Comparison of ENCODE assay signal across 8 cellular contexts in genomic region chr2:32010670-32011565, GRCh38. TPM values are rescaled to one million over a fixed set of nuclear protein-coding genes. Genes with fewer than 3 reads are reported as not detected.
A peak's percentile ranks its signal among the peaks of the same experiment; 100 is the strongest.
DNase-seq lines count a peak whose midpoint lies in the region; ATAC-seq and TF ChIP-seq lines count a peak whose summit lies in the region.

Gene MEMO1 (minus strand): TSS chr2:32011008. CDS start chr2:32010247, 761 bp downstream.

- H3K27ac Mint-ChIP-seq in T-helper 1 cell treated with Interleukin-12 subunit alpha and Interleukin-12 subunit beta and Interleukin-4 antibody, amounts not matched to agents 30 μg/mL and 1 μg/mL, for 36 hours: peak within 1 kb of the TSS; percentile 99
- H3K27ac Mint-ChIP-seq in progenitor cell of endocrine pancreas: peak within 1 kb of the TSS; percentile 93

- H3K27ac ChIP-seq in left ventricle myocardium inferior (replicated peaks): peak within 1 kb of the TSS; percentile 98
- peak within 1 kb of the TSS; percentile 90 for H3K27ac ChIP-seq in upper lobe of right lung

- H3K36me3 Mint-ChIP-seq in T-helper 1 cell treated with Interleukin-12 subunit alpha and Interleukin-12 subunit beta and Interleukin-4 antibody, amounts not matched to agents 30 μg/mL and 1 μg/mL, for 36 hours (ENCODE audit: low read depth): peaks cover 8% of the 10 kb centered on the region
- peaks cover 1% of the 10 kb centered on the region for H3K36me3 Mint-ChIP-seq in progenitor cell of endocrine pancreas (ENCODE audit: insufficient read depth)

- H3K4me3 Mint-ChIP-seq in T-helper 1 cell treated with Interleukin-12 subunit alpha and Interleukin-12 subunit beta and Interleukin-4 antibody, amounts not matched to agents 30 μg/mL and 1 μg/mL, for 36 hours: peak within 1 kb of the TSS; percentile 93
- peak within 1 kb of the TSS; percentile 95 for H3K4me3 Mint-ChIP-seq in progenitor cell of endocrine pancreas (ENCODE audit: low read depth)

- no peaks in the 10 kb centered on the region for H3K9me3 Mint-ChIP-seq in T-helper 1 cell treated with Interleukin-12 subunit alpha and Interleukin-12 subunit beta and Interleukin-4 antibody, amounts not matched to agents 30 μg/mL and 1 μg/mL, for 36 hours
- H3K9me3 Mint-ChIP-seq in progenitor cell of endocrine pancreas (ENCODE audit: low read depth): no peaks in the 10 kb centered on the region

- H3K4me3 ChIP-seq in left ventricle myocardium inferior: peak within 1 kb of the TSS; percentile 92
- peak within 1 kb of the TSS; percentile 94 for H3K4me3 ChIP-seq in upper lobe of right lung

- peak; percentile 93 for DNase-seq in NCI-H1694 treated with DMSO at 0.1 percent for 48 hours (lab: John Stamatoyannopoulos, UW)
- peak; percentile 74 for DNase-seq in amniotic stem cell (lab: John Stamatoyannopoulos, UW)
- DNase-seq in left ventricle myocardium inferior: peak; percentile 95
- DNase-seq in progenitor cell of endocrine pancreas (ENCODE audit: low spot score, unreplicated experiment): peak; percentile 87
- peak; percentile 98 for DNase-seq in upper lobe of right lung

- H3K4me1 ChIP-seq in left ventricle myocardium inferior (peaks cover 42% of the 10 kb centered on the region), upper lobe of right lung (peaks cover 12% of the 10 kb centered on the region)

- ATAC-seq in GM18499 (IDR thresholded peaks at IDR 0.05; ENCODE audit: insufficient read depth, unreplicated experiment) (peak; percentile 42), HG02938 (IDR thresholded peaks at IDR 0.05; ENCODE audit: unreplicated experiment) (peak; percentile 53), upper lobe of right lung (peak; percentile 93)

- H3K36me3 ChIP-seq in left ventricle myocardium inferior (peaks cover 2% of the 10 kb centered on the region), upper lobe of right lung (no peaks in the 10 kb centered on the region)

- H3K27me3 ChIP-seq in left ventricle myocardium inferior (ENCODE audit: low read depth) (no peaks in the 10 kb centered on the region), upper lobe of right lung (no peaks in the 10 kb centered on the region)

- intact Hi-C loops in left ventricle myocardium inferior (cut with micrococcal nuclease): no loop called here
- intact Hi-C loops in upper lobe of right lung (cut with DNase I): no loop called here

- TF ChIP-seq CTCF in left ventricle myocardium inferior (IDR thresholded peaks at IDR 0.05; ENCODE audit: borderline replicate concordance) (no peak), progenitor cell of endocrine pancreas (IDR thresholded peaks at IDR 0.05; ENCODE audit: unreplicated experiment) (no peak), upper lobe of right lung (IDR thresholded peaks at IDR 0.05) (no peak)

- H3K27me3 Mint-ChIP-seq in T-helper 1 cell treated with Interleukin-12 subunit alpha and Interleukin-12 subunit beta and Interleukin-4 antibody, amounts not matched to agents 30 μg/mL and 1 μg/mL, for 36 hours (ENCODE audit: low read depth): no peaks in the 10 kb centered on the region
- H3K27me3 Mint-ChIP-seq in progenitor cell of endocrine pancreas: no peaks in the 10 kb centered on the region

- H3K9me3 ChIP-seq in left ventricle myocardium inferior (replicated peaks) (no peaks in the 10 kb centered on the region), upper lobe of right lung (no peaks in the 10 kb centered on the region)

- peaks cover 33% of the 10 kb centered on the region for H3K4me1 Mint-ChIP-seq in T-helper 1 cell treated with Interleukin-12 subunit alpha and Interleukin-12 subunit beta and Interleukin-4 antibody, amounts not matched to agents 30 μg/mL and 1 μg/mL, for 36 hours (ENCODE audit: low read depth)
- peaks cover 23% of the 10 kb centered on the region for H3K4me1 Mint-ChIP-seq in progenitor cell of endocrine pancreas (ENCODE audit: low read depth)

RNA-seq across cellular contexts. Expression of gene MEMO1, which starts in this region (rescaled TPM):
- total RNA-seq in left ventricle myocardium inferior: 41.9 TPM
- total RNA-seq in progenitor cell of endocrine pancreas: 52.3 and 55.6 TPM in 2 replicates
- 32.2 TPM for total RNA-seq in upper lobe of right lung

Comparison
In these comparisons a context has a peak if more than half of its experiments do, and no peak if none do; other contexts are left out.
1. Peak in every context shown above with its lines: DNase-seq, ATAC-seq, H3K4me3 ChIP-seq and H3K27ac ChIP-seq.
2. ATAC-seq: peak in every context shown above with its lines; median percentile 93 in upper lobe of right lung; 53 in HG02938; 42 in GM18499.